ENCODE assay signal across 13 cellular contexts in genomic region chr4:121198261-121198660, GRCh38. TPM values are rescaled to one million over a fixed set of nuclear protein-coding genes. Genes with fewer than 3 reads are reported as not detected.
"Had no signal": no experiment of that assay in that cellular context is flagged by ENCODE, and none has a peak within 500 bp of the region (broad histone marks: within the 10 kb centered on the region; RNA-seq: fewer than 3 reads in every experiment).

No MANE protein-coding gene starts in this region.

- H3K36me3 ChIP-seq: heart left ventricle, sigmoid colon had no signal

- H3K27ac ChIP-seq: heart left ventricle, sigmoid colon, skin epidermis had no signal

- H3K27ac Mint-ChIP-seq: nephron progenitor cell had no signal

- H3K9me3 Mint-ChIP-seq: nephron progenitor cell had no signal

- H3K27me3 ChIP-seq: heart left ventricle, sigmoid colon had no signal

- H3K4me3 ChIP-seq: heart left ventricle, sigmoid colon, skin epidermis had no signal

- H3K4me1 ChIP-seq: sigmoid colon had no signal

- H3K9me3 ChIP-seq: heart left ventricle, sigmoid colon had no signal

- H3K4me1 Mint-ChIP-seq: nephron progenitor cell had no signal

- H3K4me3 Mint-ChIP-seq: nephron progenitor cell had no signal

- ATAC-seq: heart left ventricle; left lobe of liver; naive thymus-derived CD4-positive, alpha-beta T cell had no signal

- DNase-seq: erythroblast; heart left ventricle; hypothalamus; islet precursor cell; mammary epithelial cell; naive thymus-derived CD4-positive, alpha-beta T cell; nephron progenitor cell; posterior cingulate gyrus; sigmoid colon; stimulated activated naive CD4-positive, alpha-beta T cell treated with Interleukin-2 at 50 U/mL for 16 hours had no signal

RNA-seq across cellular contexts. Expression of gene TNIP3, which starts 34.1 kb away (rescaled TPM):
- total RNA-seq: left lobe of liver, lower leg skin, mammary epithelial cell had no signal
